Comparison of ENCODE assay signal across 11 cellular contexts in genomic region chrX:100089724-100090123, GRCh38.
"Had no signal": no experiment of that assay in that cellular context is flagged by ENCODE, and none has a peak within 500 bp of the region (broad histone marks: within the 10 kb centered on the region; RNA-seq: fewer than 3 reads in every experiment).

No MANE protein-coding gene starts in this region.

- H3K4me2 ChIP-seq: GM23338 had no signal

- FAIRE-seq: H1, H54 had no signal

- H3K27ac ChIP-seq: GM23248 had no signal

- H3K4me3 ChIP-seq: GM23248, GM23338, HAP-1 had no signal

- H3K9me3 ChIP-seq: HAP-1 had no signal

- H3K4me1 ChIP-seq: HAP-1 had no signal

- ATAC-seq: GM23338, HCT116 had no signal

- DNase-seq: GM23248, GOT3, H7, H9, HCEC 1CT, HFFc6 had no signal

- H3K36me3 ChIP-seq: HAP-1 had no signal
